8 cellular contexts compared by ENCODE assay signal in the genomic region with DNA sequence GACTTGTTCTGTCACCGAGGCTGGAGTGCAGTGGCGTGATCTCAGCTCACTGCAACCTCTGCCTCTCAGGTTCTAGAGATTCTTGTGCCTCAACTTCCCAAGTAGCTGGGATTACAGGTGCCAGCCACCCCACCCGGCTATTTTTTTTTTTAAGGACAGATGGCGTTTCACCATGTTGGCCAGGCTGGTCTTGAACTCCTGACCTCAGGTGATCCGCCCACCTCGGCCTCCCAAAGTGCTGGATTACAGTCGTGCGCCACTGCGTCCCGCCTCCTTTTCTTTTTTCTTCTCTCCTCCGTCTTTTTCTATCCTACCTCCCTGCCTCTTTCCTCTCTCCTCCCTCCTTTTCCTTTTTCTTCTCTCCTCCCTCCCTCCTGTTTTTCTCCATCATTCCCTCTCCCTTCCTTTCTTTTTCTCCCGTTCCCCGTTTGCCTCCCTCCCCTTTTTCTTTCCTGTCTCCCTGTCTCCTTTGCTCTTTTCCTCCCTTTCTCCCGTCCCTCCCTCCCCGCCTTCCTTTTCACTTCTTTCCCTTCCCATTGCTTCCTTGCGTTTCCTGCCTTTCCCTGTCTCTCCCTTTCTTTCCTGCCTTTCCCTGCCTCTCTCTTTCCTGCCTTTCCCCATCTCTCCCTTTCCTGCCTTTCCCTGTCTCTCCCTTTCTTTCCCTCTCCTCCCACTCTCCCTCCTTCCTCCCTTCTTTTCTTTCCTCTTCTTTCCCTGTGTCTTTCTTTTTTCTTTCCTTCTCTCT. TPM values are rescaled to one million over a fixed set of nuclear protein-coding genes. Genes with fewer than 3 reads are reported as not detected.
A peak's percentile ranks its signal among the peaks of the same experiment; 100 is the strongest.
DNase-seq lines count a peak whose midpoint lies in the region; ATAC-seq and TF ChIP-seq lines count a peak whose summit lies in the region.

No MANE protein-coding gene starts in this region.

- no peak for ATAC-seq in activated T-helper 17 cell treated with anti-CD3 and anti-CD28 coated beads, Interleukin-2, amount 50 U/mL, for 72 hours (replicated peaks)

- TF ChIP-seq POLR2A in testis (IDR thresholded peaks at IDR 0.05), result no peak

- intact Hi-C loops in testis (cut with DNase I; ENCODE audit: low total_unique reads), result loop anchor here (10.0 kb wide), 1 partner anchor 51 kb away; no protein-coding TSS in a partner anchor

- CTCF ChIA-PET in activated CD4-positive, alpha-beta T cell treated with anti-CD3 and anti-CD28 coated beads, Interleukin-2, amount 10 ng/mL, durations not matched to agents 7 days and 5 days (lab: Charles Lee), result no interaction called here

- DNase-seq in activated CD4-positive, alpha-beta T cell treated with anti-CD3 and anti-CD28 coated beads, Interleukin-2, amount 10 ng/mL, durations not matched to agents 7 days and 5 days, result no peak
- DNase-seq in activated CD4-positive, alpha-beta T cell treated with anti-CD3 and anti-CD28 coated beads for 48 hours, result no peak
- DNase-seq in testis (no peak), NCI-H2196 (lab: John Stamatoyannopoulos, UW; ENCODE audit: unreplicated experiment) (no peak), Kasumi-1 (lab: John Stamatoyannopoulos, UW) (no peak), foreskin fibroblast (no peak)

- H3K27me3 ChIP-seq in testis, result no peaks in the 10 kb centered on the region

- H3K4me3 ChIP-seq in iPS-18c (ENCODE audit: insufficient read depth, low read depth, low read length) (peak overlapping the region; percentile 100; the same call in 1 of the 2 replicates), testis (no peak overlapping the region), foreskin fibroblast (ENCODE audit: low read depth in 1 of 2, low read length in 2 of 2) (peak overlapping the region in 1 of 2 donors; percentile 79)

- no peaks in the 10 kb centered on the region for H3K27me3 Mint-ChIP-seq in activated CD4-positive, alpha-beta T cell treated with anti-CD3 and anti-CD28 coated beads, Interleukin-2, amount 10 ng/mL, durations not matched to agents 7 days and 5 days
- H3K27me3 Mint-ChIP-seq in activated T-helper 17 cell treated with anti-CD3 and anti-CD28 coated beads, Interleukin-2, amount 50 U/mL, for 72 hours, result no peaks in the 10 kb centered on the region

- H3K36me3 ChIP-seq in testis (ENCODE audit: low read depth, missing control alignments), result no peaks in the 10 kb centered on the region

- H3K27ac ChIP-seq in testis, result peak overlapping the region; percentile 68 to 99

- H3K36me3 Mint-ChIP-seq in activated CD4-positive, alpha-beta T cell treated with anti-CD3 and anti-CD28 coated beads, Interleukin-2, amount 10 ng/mL, durations not matched to agents 7 days and 5 days (ENCODE audit: low read depth), result peaks cover 39% of the 10 kb centered on the region
- H3K36me3 Mint-ChIP-seq in activated T-helper 17 cell treated with anti-CD3 and anti-CD28 coated beads, Interleukin-2, amount 50 U/mL, for 72 hours (ENCODE audit: low read depth), result peaks cover 57% of the 10 kb centered on the region

- H3K4me1 Mint-ChIP-seq in activated CD4-positive, alpha-beta T cell treated with anti-CD3 and anti-CD28 coated beads, Interleukin-2, amount 10 ng/mL, durations not matched to agents 7 days and 5 days, result peaks cover 47% of the 10 kb centered on the region
- H3K4me1 Mint-ChIP-seq in activated T-helper 17 cell treated with anti-CD3 and anti-CD28 coated beads, Interleukin-2, amount 50 U/mL, for 72 hours, result peaks cover 25% of the 10 kb centered on the region

- H3K9me3 Mint-ChIP-seq in activated CD4-positive, alpha-beta T cell treated with anti-CD3 and anti-CD28 coated beads, Interleukin-2, amount 10 ng/mL, durations not matched to agents 7 days and 5 days, result no peaks in the 10 kb centered on the region
- H3K9me3 Mint-ChIP-seq in activated T-helper 17 cell treated with anti-CD3 and anti-CD28 coated beads, Interleukin-2, amount 50 U/mL, for 72 hours, result no peaks in the 10 kb centered on the region

- 52 to 56% methylated on average over 16 of the region's 16 CpGs for WGBS in testis, 2 donors

- TF ChIP-seq CTCF in testis (IDR thresholded peaks at IDR 0.05), result no peak
- no peak for TF ChIP-seq CTCF in foreskin fibroblast (IDR thresholded peaks at IDR 0.05; ENCODE audit: low read depth, low read length)

- peak overlapping the region; percentile 89 for H3K4me3 Mint-ChIP-seq in activated CD4-positive, alpha-beta T cell treated with anti-CD3 and anti-CD28 coated beads, Interleukin-2, amount 10 ng/mL, durations not matched to agents 7 days and 5 days
- H3K4me3 Mint-ChIP-seq in activated T-helper 17 cell treated with anti-CD3 and anti-CD28 coated beads, Interleukin-2, amount 50 U/mL, for 72 hours, result peak overlapping the region; percentile 88

- POLR2A ChIA-PET in activated CD4-positive, alpha-beta T cell treated with anti-CD3 and anti-CD28 coated beads, Interleukin-2, amount 10 ng/mL, durations not matched to agents 7 days and 5 days (lab: Charles Lee), result no interaction called here

- no peaks in the 10 kb centered on the region for H3K9me3 ChIP-seq in iPS-18c (ENCODE audit: control insufficient read depth, insufficient read depth, low read length)
- no peaks in the 10 kb centered on the region for H3K9me3 ChIP-seq in testis

- peak overlapping the region; percentile 93 for H3K27ac Mint-ChIP-seq in activated CD4-positive, alpha-beta T cell treated with anti-CD3 and anti-CD28 coated beads, Interleukin-2, amount 10 ng/mL, durations not matched to agents 7 days and 5 days
- peak overlapping the region; percentile 92 for H3K27ac Mint-ChIP-seq in activated T-helper 17 cell treated with anti-CD3 and anti-CD28 coated beads, Interleukin-2, amount 50 U/mL, for 72 hours

- H3K4me1 ChIP-seq in testis, result peaks cover 23% of the 10 kb centered on the region

RNA-seq across cellular contexts. Expression of a gene that starts 2.1 kb away (rescaled TPM):
- total RNA-seq in activated CD4-positive, alpha-beta T cell treated with anti-CD3 and anti-CD28 coated beads, Interleukin-2, amount 10 ng/mL, durations not matched to agents 7 days and 5 days, result 100 to 1,000 TPM; 259 to 261 TPM
- 100 to 1,000 TPM; 373 to 401 TPM for total RNA-seq in activated T-helper 17 cell treated with anti-CD3 and anti-CD28 coated beads, Interleukin-2, amount 50 U/mL, for 72 hours
- total RNA-seq in testis, result 100 to 1,000 TPM; 171 to 293 TPM
- 157 TPM for polyA plus RNA-seq in testis (ENCODE audit: insufficient read depth, low read depth, low replicate concordance)

RNA-seq across cellular contexts. Expression of a gene that starts 57.5 kb away (rescaled TPM):
- 1 to 10 TPM; 6.4 to 7.1 TPM for total RNA-seq in activated CD4-positive, alpha-beta T cell treated with anti-CD3 and anti-CD28 coated beads, Interleukin-2, amount 10 ng/mL, durations not matched to agents 7 days and 5 days
- 1 to 10 TPM in 1 of 2 donors, under 1 TPM in 1; 0.52 to 1.2 TPM for total RNA-seq in activated T-helper 17 cell treated with anti-CD3 and anti-CD28 coated beads, Interleukin-2, amount 50 U/mL, for 72 hours
- total RNA-seq in testis, result 1 to 10 TPM; 4.6 to 5.5 TPM
- polyA plus RNA-seq in testis (ENCODE audit: insufficient read depth, low read depth, low replicate concordance), result 3.4 TPM

RNA-seq across cellular contexts. Expression of a gene that starts 58.7 kb away (rescaled TPM):
- 10 to 100 TPM; 30.7 to 33.9 TPM for total RNA-seq in activated CD4-positive, alpha-beta T cell treated with anti-CD3 and anti-CD28 coated beads, Interleukin-2, amount 10 ng/mL, durations not matched to agents 7 days and 5 days
- total RNA-seq in activated T-helper 17 cell treated with anti-CD3 and anti-CD28 coated beads, Interleukin-2, amount 50 U/mL, for 72 hours, result 10 to 100 TPM; 50.6 to 65.5 TPM
- total RNA-seq in testis, result 10 to 100 TPM; 31.0 to 41.2 TPM
- 27.0 TPM for polyA plus RNA-seq in testis (ENCODE audit: insufficient read depth, low read depth, low replicate concordance)
